1 cellular context compared by ENCODE assay signal in genomic region chr6:34696189-34696738, GRCh38.
TF ChIP-seq lines count a peak whose summit lies in the region.

No MANE protein-coding gene starts in this region.

TF ChIP-seq in HepG2, 621 proteins besides CTCF, POLR2A, EP300 and RAD21 (continued from another document and continues in another):
- TF ChIP-seq ZNF615 (CRISPR knock-in tag; IDR thresholded peaks at IDR 0.05; ENCODE audit: borderline replicate concordance) (peak; percentile 75; the same call in 1 of the 2 replicates), ZSCAN21 (CRISPR knock-in tag; IDR thresholded peaks at IDR 0.05; ENCODE audit: borderline replicate concordance) (peak; percentile 59; the same call in 1 of the 2 replicates), RNF2 (conservative IDR thresholded peaks at IDR 0.05; ENCODE audit: low read depth) (no peak), MAX (IDR thresholded peaks at IDR 0.05) (peak; percentile 12; the same call in 1 of the 2 replicates), BRCA1 (CRISPR knock-in tag; IDR thresholded peaks at IDR 0.05) (peak; percentile 70; the same call in 1 of the 2 replicates), NONO (IDR thresholded peaks at IDR 0.05) (no peak), NONO (CRISPR knock-in tag; conservative IDR thresholded peaks at IDR 0.05) (no peak), RFXAP (CRISPR knock-in tag; IDR thresholded peaks at IDR 0.05; ENCODE audit: borderline replicate concordance) (peak; percentile 78; the same call in 1 of the 2 replicates), ZFY (CRISPR knock-in tag; IDR thresholded peaks at IDR 0.05) (peak; percentile 84), ZNF350 (CRISPR knock-in tag; IDR thresholded peaks at IDR 0.05; ENCODE audit: borderline replicate concordance, low read depth) (peak; percentile 1; the same call in 1 of the 2 replicates), ZNF720 (CRISPR knock-in tag; IDR thresholded peaks at IDR 0.05) (no peak), TGIF2 (CRISPR knock-in tag; IDR thresholded peaks at IDR 0.05) (no peak), ZNF326 (CRISPR knock-in tag; IDR thresholded peaks at IDR 0.05; ENCODE audit: borderline replicate concordance) (no peak), TRIM24 (CRISPR knock-in tag; IDR thresholded peaks at IDR 0.05) (no peak), NCOA1 (CRISPR knock-in tag; IDR thresholded peaks at IDR 0.05) (no peak), GFI1 (CRISPR knock-in tag; IDR thresholded peaks at IDR 0.05; ENCODE audit: borderline replicate concordance) (peak; percentile 58; the same call in 1 of the 2 replicates), GZF1 (CRISPR knock-in tag; IDR thresholded peaks at IDR 0.05) (no peak), GMEB1 (CRISPR knock-in tag; IDR thresholded peaks at IDR 0.05; ENCODE audit: borderline replicate concordance) (no peak; the same call in 1 of the 2 replicates), ZNF275 (CRISPR knock-in tag; IDR thresholded peaks at IDR 0.05; ENCODE audit: borderline replicate concordance) (no peak), BRD4 (CRISPR knock-in tag; IDR thresholded peaks at IDR 0.05) (no peak; the same call in 1 of the 2 replicates), ZNF256 (CRISPR knock-in tag; conservative IDR thresholded peaks at IDR 0.05) (0 out of 2 replicates have a peak, but pooled peaks have one; percentile 59), ZNF512 (CRISPR knock-in tag; IDR thresholded peaks at IDR 0.05) (0 out of 2 replicates have a peak, but pooled peaks have one; percentile 27), ARID5B (CRISPR knock-in tag; IDR thresholded peaks at IDR 0.05) (no peak; the same call in 1 of the 2 replicates)
- TF ChIP-seq, protein P1, sequence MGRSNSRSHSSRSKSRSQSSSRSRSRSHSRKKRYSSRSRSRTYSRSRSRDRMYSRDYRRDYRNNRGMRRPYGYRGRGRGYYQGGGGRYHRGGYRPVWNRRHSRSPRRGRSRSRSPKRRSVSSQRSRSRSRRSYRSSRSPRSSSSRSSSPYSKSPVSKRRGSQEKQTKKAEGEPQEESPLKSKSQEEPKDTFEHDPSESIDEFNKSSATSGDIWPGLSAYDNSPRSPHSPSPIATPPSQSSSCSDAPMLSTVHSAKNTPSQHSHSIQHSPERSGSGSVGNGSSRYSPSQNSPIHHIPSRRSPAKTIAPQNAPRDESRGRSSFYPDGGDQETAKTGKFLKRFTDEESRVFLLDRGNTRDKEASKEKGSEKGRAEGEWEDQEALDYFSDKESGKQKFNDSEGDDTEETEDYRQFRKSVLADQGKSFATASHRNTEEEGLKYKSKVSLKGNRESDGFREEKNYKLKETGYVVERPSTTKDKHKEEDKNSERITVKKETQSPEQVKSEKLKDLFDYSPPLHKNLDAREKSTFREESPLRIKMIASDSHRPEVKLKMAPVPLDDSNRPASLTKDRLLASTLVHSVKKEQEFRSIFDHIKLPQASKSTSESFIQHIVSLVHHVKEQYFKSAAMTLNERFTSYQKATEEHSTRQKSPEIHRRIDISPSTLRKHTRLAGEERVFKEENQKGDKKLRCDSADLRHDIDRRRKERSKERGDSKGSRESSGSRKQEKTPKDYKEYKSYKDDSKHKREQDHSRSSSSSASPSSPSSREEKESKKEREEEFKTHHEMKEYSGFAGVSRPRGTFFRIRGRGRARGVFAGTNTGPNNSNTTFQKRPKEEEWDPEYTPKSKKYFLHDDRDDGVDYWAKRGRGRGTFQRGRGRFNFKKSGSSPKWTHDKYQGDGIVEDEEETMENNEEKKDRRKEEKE (IDR thresholded peaks at IDR 0.05): no peak
- TF ChIP-seq, protein P2, sequence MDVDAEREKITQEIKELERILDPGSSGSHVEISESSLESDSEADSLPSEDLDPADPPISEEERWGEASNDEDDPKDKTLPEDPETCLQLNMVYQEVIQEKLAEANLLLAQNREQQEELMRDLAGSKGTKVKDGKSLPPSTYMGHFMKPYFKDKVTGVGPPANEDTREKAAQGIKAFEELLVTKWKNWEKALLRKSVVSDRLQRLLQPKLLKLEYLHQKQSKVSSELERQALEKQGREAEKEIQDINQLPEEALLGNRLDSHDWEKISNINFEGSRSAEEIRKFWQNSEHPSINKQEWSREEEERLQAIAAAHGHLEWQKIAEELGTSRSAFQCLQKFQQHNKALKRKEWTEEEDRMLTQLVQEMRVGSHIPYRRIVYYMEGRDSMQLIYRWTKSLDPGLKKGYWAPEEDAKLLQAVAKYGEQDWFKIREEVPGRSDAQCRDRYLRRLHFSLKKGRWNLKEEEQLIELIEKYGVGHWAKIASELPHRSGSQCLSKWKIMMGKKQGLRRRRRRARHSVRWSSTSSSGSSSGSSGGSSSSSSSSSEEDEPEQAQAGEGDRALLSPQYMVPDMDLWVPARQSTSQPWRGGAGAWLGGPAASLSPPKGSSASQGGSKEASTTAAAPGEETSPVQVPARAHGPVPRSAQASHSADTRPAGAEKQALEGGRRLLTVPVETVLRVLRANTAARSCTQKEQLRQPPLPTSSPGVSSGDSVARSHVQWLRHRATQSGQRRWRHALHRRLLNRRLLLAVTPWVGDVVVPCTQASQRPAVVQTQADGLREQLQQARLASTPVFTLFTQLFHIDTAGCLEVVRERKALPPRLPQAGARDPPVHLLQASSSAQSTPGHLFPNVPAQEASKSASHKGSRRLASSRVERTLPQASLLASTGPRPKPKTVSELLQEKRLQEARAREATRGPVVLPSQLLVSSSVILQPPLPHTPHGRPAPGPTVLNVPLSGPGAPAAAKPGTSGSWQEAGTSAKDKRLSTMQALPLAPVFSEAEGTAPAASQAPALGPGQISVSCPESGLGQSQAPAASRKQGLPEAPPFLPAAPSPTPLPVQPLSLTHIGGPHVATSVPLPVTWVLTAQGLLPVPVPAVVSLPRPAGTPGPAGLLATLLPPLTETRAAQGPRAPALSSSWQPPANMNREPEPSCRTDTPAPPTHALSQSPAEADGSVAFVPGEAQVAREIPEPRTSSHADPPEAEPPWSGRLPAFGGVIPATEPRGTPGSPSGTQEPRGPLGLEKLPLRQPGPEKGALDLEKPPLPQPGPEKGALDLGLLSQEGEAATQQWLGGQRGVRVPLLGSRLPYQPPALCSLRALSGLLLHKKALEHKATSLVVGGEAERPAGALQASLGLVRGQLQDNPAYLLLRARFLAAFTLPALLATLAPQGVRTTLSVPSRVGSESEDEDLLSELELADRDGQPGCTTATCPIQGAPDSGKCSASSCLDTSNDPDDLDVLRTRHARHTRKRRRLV (CRISPR knock-in tag; IDR thresholded peaks at IDR 0.05): peak; percentile 75; the same call in 1 of the 2 replicates
- TF ChIP-seq, protein P3, sequence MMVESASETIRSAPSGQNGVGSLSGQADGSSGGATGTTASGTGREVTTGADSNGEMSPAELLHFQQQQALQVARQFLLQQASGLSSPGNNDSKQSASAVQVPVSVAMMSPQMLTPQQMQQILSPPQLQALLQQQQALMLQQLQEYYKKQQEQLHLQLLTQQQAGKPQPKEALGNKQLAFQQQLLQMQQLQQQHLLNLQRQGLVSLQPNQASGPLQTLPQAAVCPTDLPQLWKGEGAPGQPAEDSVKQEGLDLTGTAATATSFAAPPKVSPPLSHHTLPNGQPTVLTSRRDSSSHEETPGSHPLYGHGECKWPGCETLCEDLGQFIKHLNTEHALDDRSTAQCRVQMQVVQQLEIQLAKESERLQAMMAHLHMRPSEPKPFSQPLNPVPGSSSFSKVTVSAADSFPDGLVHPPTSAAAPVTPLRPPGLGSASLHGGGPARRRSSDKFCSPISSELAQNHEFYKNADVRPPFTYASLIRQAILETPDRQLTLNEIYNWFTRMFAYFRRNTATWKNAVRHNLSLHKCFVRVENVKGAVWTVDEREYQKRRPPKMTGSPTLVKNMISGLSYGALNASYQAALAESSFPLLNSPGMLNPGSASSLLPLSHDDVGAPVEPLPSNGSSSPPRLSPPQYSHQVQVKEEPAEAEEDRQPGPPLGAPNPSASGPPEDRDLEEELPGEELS (CRISPR knock-in tag; IDR thresholded peaks at IDR 0.05): peak; percentile 34; the same call in 1 of the 2 replicates
- TF ChIP-seq, protein P4, sequence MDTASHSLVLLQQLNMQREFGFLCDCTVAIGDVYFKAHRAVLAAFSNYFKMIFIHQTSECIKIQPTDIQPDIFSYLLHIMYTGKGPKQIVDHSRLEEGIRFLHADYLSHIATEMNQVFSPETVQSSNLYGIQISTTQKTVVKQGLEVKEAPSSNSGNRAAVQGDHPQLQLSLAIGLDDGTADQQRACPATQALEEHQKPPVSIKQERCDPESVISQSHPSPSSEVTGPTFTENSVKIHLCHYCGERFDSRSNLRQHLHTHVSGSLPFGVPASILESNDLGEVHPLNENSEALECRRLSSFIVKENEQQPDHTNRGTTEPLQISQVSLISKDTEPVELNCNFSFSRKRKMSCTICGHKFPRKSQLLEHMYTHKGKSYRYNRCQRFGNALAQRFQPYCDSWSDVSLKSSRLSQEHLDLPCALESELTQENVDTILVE (CRISPR knock-in tag; IDR thresholded peaks at IDR 0.05): peak; percentile 12
